Comparison of ENCODE assay signal across 24 cellular contexts in the genomic region with DNA sequence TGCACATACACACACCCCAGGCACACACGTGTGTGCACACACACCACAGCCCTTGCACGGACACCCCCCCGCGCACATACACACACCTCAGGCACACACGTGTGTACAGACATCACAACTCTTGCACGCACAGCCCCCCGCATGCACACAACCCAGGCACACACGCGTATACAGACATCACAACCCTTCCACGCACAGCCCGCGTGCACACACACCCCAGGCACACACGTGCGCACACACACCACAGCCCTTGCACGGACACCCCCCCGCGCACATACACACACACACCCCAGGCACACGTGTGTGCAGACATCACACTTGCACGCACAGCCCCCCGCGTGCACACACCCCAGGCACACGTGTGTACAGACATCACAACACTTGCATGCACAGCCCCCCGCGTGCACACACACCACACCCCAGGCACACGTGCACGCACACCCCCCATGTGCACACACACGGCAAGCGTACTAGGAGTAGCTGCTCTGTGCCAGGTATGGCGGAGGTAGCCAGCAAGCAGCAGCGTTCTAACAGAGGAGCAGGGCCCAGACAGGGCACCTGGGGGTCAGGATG. TPM values are rescaled to one million over a fixed set of nuclear protein-coding genes. Genes with fewer than 3 reads are reported as not detected.
A peak's percentile ranks its signal among the peaks of the same experiment; 100 is the strongest.
DNase-seq lines count a peak whose midpoint lies in the region; ATAC-seq, FAIRE-seq and TF ChIP-seq lines count a peak whose summit lies in the region.
"Had no signal": no experiment of that assay in that cellular context is flagged by ENCODE, and none has a peak within 500 bp of the region (broad histone marks: within the 10 kb centered on the region; RNA-seq: fewer than 3 reads in every experiment).

No MANE protein-coding gene starts in this region.

- no peaks in the 10 kb centered on the region for H3K9me2 ChIP-seq in hepatocyte (replicated peaks; ENCODE audit: insufficient read depth)

- H3K4me3 Mint-ChIP-seq in chondrocyte (ENCODE audit: unreplicated experiment) = no peak overlapping the region
- no peak overlapping the region for H3K4me3 Mint-ChIP-seq in naive B cell
- H3K4me3 Mint-ChIP-seq: CD8-positive, alpha-beta memory T cell; IgD-negative memory B cell had no signal

- TF ChIP-seq CTCF in chondrocyte (IDR thresholded peaks at IDR 0.05) = no peak
- no peak for TF ChIP-seq CTCF in hepatocyte (IDR thresholded peaks at IDR 0.05; ENCODE audit: poor library complexity)

- H3K4me2 ChIP-seq in hepatocyte = no peak overlapping the region
- H3K4me2 ChIP-seq: BLaER1 had no signal

- H3K9me3 ChIP-seq in right cardiac atrium (ENCODE audit: control insufficient read depth, low read length) (no peaks in the 10 kb centered on the region), hepatocyte (ENCODE audit: low read depth) (no peaks in the 10 kb centered on the region)
- H3K9me3 ChIP-seq: BLaER1, Peyer's patch, SJSA1 had no signal

- H3K36me3 ChIP-seq in hepatocyte (replicated peaks; ENCODE audit: insufficient read depth, low read depth) = no peaks in the 10 kb centered on the region

- peak; percentile 81 for FAIRE-seq in urothelium cell line (lab: Jason Lieb, UNC)
- FAIRE-seq: A204.1, D721Med, H54 had no signal

- H3K79me2 ChIP-seq in hepatocyte = no peaks in the 10 kb centered on the region

- 95% methylated on average over 30 of the region's 30 CpGs for WGBS in right cardiac atrium
- WGBS in hepatocyte (ENCODE audit: low lambda C conversion rate, missing lambda C conversion rate) = 98% methylated on average over 22 of the region's 30 CpGs

- H3K4me1 Mint-ChIP-seq in chondrocyte (ENCODE audit: low read depth) = peaks cover 5% of the 10 kb centered on the region
- peaks cover 3 to 5% (median 5%) of the 10 kb centered on the region in 3 donors for H3K4me1 Mint-ChIP-seq in naive B cell
- H3K4me1 Mint-ChIP-seq: CD8-positive, alpha-beta memory T cell had no signal

- ATAC-seq in right cardiac atrium (no peak), left ventricle myocardium superior (no peak), naive B cell (ENCODE audit: low read depth in 2 of 2) (no peak), GM21717 (IDR thresholded peaks at IDR 0.05; ENCODE audit: unreplicated experiment) (no peak)

- intact Hi-C loops in right cardiac atrium (cut with DNase I) = no loop called here
- intact Hi-C loops in left ventricle myocardium superior (cut with micrococcal nuclease) = no loop called here

- H3K27ac Mint-ChIP-seq in chondrocyte (ENCODE audit: unreplicated experiment) (peak overlapping the region; percentile 57), naive B cell (peak overlapping the region in 4 of 6 donors; percentile 53 to 86 (median 76))

- no peaks in the 10 kb centered on the region for H3K27me3 ChIP-seq in right cardiac atrium (ENCODE audit: control insufficient read depth, insufficient read depth)
- H3K27me3 ChIP-seq in hepatocyte = no peaks in the 10 kb centered on the region
- H3K27me3 ChIP-seq: BLaER1, Peyer's patch, SJSA1 had no signal

- peak in 2 of 3 donors; percentile 39 to 53 for DNase-seq in right cardiac atrium
- DNase-seq in left ventricle myocardium superior = no peak
- DNase-seq in chondrocyte (ENCODE audit: low spot score) = no peak
- no peak for DNase-seq in naive B cell
- DNase-seq in urothelium cell line (ENCODE audit: low spot score) = no peak
- DNase-seq in hepatocyte (ENCODE audit: low spot score) = no peak
- DNase-seq in NCI-H69 (lab: John Stamatoyannopoulos, UW) = no peak
- DNase-seq: CD8-positive, alpha-beta memory T cell; MM.1S; NCI-H1092; NCI-H146; NCI-H2029 treated with DMSO at 0.1 percent for 48 hours; NCI-H2171 treated with DMSO at 0.1 percent for 48 hours; NCI-H446; NCI-H748 treated with DMSO at 0.1 percent for 48 hours; NK-92 treated with Interleukin-12 subunit alpha and Interleukin-12 subunit beta, amount 100 ng/mL, for 24 hours; Peyer's patch had no signal

- H3K4me1 ChIP-seq in right cardiac atrium (ENCODE audit: control insufficient read depth, insufficient read depth, low read length) (no peaks in the 10 kb centered on the region), hepatocyte (ENCODE audit: insufficient read depth) (no peaks in the 10 kb centered on the region)
- H3K4me1 ChIP-seq: SJSA1 had no signal

- H2AFZ ChIP-seq in hepatocyte = no peak overlapping the region

- H3K4me3 ChIP-seq in right cardiac atrium (ENCODE audit: low read length) = no peak overlapping the region
- no peak overlapping the region for H3K4me3 ChIP-seq in hepatocyte
- H3K4me3 ChIP-seq: BLaER1, Peyer's patch, SJSA1 had no signal

- H4K20me1 ChIP-seq in hepatocyte (ENCODE audit: insufficient read depth, poor library complexity, severe bottlenecking) = no peaks in the 10 kb centered on the region

- H3K27ac ChIP-seq in right cardiac atrium (ENCODE audit: low read length) (no peak overlapping the region), hepatocyte (no peak overlapping the region)
- H3K27ac ChIP-seq: BLaER1, Peyer's patch, SJSA1 had no signal

- H3K9me3 Mint-ChIP-seq in chondrocyte (ENCODE audit: low read depth) = no peaks in the 10 kb centered on the region
- H3K9me3 Mint-ChIP-seq in naive B cell = no peaks in the 10 kb centered on the region
- H3K9me3 Mint-ChIP-seq: CD8-positive, alpha-beta memory T cell; IgD-negative memory B cell had no signal

- H3K36me3 Mint-ChIP-seq in chondrocyte (ENCODE audit: low read depth) (peaks cover 43% of the 10 kb centered on the region), naive B cell (peaks cover 0 to 21% of the 10 kb centered on the region in 2 donors)

- H3K27me3 Mint-ChIP-seq in chondrocyte (ENCODE audit: low read depth) = no peaks in the 10 kb centered on the region
- no peaks in the 10 kb centered on the region for H3K27me3 Mint-ChIP-seq in naive B cell
- H3K27me3 Mint-ChIP-seq: CD8-positive, alpha-beta memory T cell; IgD-negative memory B cell had no signal

RNA-seq across cellular contexts. Expression of gene ANKLE2, which starts 18.2 kb away (rescaled TPM):
- total RNA-seq in right cardiac atrium = 10 to 100 TPM; 24.8 to 34.1 (median 26.6) TPM
- polyA plus RNA-seq in right cardiac atrium = 17.7 TPM
- 26.1 TPM for total RNA-seq in left ventricle myocardium superior
- 94.7 to 96.4 TPM (median 95.9 TPM) in 3 replicates for total RNA-seq in chondrocyte
- polyA plus RNA-seq in naive B cell (ENCODE audit: low read depth in 6 of 6) = 10 to 100 TPM; 17.4 to 41.3 (median 27.8) TPM
- 54.4 and 70.3 TPM in 2 replicates for total RNA-seq in hepatocyte
- polyA plus RNA-seq in hepatocyte = 45.3 and 52.5 TPM in 2 replicates

RNA-seq across cellular contexts. Expression of gene GOLGA3, which starts 48.8 kb away (rescaled TPM):
- total RNA-seq in right cardiac atrium (10 to 100 TPM; 28.0 to 49.8 (median 37.2) TPM), left ventricle myocardium superior (26.3 TPM), chondrocyte (144 to 199 TPM (median 148 TPM) in 3 replicates), hepatocyte (67.6 and 75.1 TPM in 2 replicates)
- polyA plus RNA-seq in right cardiac atrium (14.6 TPM), naive B cell (ENCODE audit: low read depth in 6 of 6) (10 to 100 TPM in 1 of 6 donors, 1 to 10 TPM in 4, under 1 TPM in 1; 0.17 to 13.6 (median 4.8) TPM), hepatocyte (26.2 and 34.1 TPM in 2 replicates)

Comparison
In these comparisons a context has a peak if more than half of its experiments do, and no peak if none do; other contexts are left out.
1. DNase-seq: peak in right cardiac atrium (2 of 3); none in left ventricle myocardium superior (single experiment), chondrocyte (single experiment), naive B cell (single experiment), urothelium cell line (single experiment), hepatocyte (single experiment) and NCI-H69 (single experiment).